Comparison of ENCODE assay signal across 26 cellular contexts in the genomic region with DNA sequence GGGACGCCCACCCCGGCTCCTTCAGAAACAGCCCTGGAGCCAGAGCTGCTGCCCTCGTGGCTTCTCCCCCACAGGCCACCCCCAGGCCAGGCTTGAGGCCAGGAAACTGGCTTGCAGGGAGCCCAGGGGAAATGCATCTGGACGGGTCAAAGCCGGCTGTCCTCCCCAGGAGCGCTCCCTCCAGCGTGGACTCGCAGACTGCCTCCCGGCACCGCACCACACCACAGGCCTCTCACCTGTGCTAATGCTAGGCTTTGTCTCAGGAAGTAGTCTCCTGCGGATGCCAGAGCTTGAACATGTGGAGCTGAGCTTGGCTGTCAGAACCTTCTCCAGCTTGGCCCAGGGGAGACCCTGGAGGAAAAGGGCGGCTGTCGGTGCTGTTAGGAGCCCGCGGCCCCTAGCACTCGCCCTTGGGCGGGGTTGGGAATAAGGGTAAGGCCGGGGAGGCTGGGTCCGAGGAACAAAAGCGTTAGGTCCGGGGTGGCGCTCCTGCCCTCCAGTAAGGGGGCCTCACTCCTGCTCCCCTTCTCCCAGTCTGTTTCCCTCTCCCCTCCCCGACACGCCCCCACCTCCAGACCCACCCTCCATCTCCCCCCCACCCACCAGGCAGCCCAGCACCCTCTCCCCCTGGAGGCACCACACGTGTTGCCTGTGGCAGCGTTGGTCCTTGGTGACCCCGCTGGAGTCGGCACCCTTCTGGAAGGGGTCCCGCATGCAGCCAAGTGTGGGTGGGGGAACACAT. TPM values are rescaled to one million over a fixed set of nuclear protein-coding genes. Genes with fewer than 3 reads are reported as not detected.
DNase-seq lines count a peak whose midpoint lies in the region; ATAC-seq, FAIRE-seq and TF ChIP-seq lines count a peak whose summit lies in the region.
"Had no signal": no experiment of that assay in that cellular context is flagged by ENCODE, and none has a peak within 500 bp of the region (broad histone marks: within the 10 kb centered on the region; RNA-seq: fewer than 3 reads in every experiment).

No MANE protein-coding gene starts in this region.

- no peak for DNase-seq in activated naive CD8-positive, alpha-beta T cell treated with anti-CD3 and anti-CD28 coated beads, Interleukin-2, amount 50 U/mL, for 24 hours
- DNase-seq in activated naive CD8-positive, alpha-beta T cell treated with anti-CD3 and anti-CD28 coated beads for 36 hours, result no peak
- DNase-seq in Panc1 (ENCODE audit: low read depth, low spot score), result no peak
- no peak for DNase-seq in HepG2 (ENCODE audit: low spot score)
- no peak for DNase-seq in aorta
- DNase-seq in activated effector memory CD4-positive, alpha-beta T cell treated with Interleukin-2 at 50 U/mL for 16 hours, result no peak
- DNase-seq in SW 1271 (lab: John Stamatoyannopoulos, UW), result no peak
- DNase-seq in iPS-NIHi11 (ENCODE audit: low spot score), result no peak
- DNase-seq: ACHN; CD4-positive, alpha-beta memory T cell; DND-41; Karpas-422; MV-4-11; NCI-H1105 treated with DMSO at 0.1 percent for 48 hours; NCI-H2029 treated with DMSO at 0.1 percent for 48 hours; NCI-H226; NCI-H510A treated with DMSO at 0.1 percent for 48 hours; NCI-H748 treated with DMSO at 0.1 percent for 48 hours had no signal

- H3K9me3 Mint-ChIP-seq in activated naive CD8-positive, alpha-beta T cell treated with anti-CD3 and anti-CD28 coated beads, Interleukin-2, amount 50 U/mL, for 24 hours, result peaks cover 4% of the 10 kb centered on the region
- H3K9me3 Mint-ChIP-seq in activated naive CD8-positive, alpha-beta T cell treated with anti-CD3 and anti-CD28 coated beads for 36 hours, result no peaks in the 10 kb centered on the region
- H3K9me3 Mint-ChIP-seq: CD4-positive, alpha-beta memory T cell had no signal

- H3K79me2 ChIP-seq in HepG2 (ENCODE audit: insufficient read depth, low read length), result no peaks in the 10 kb centered on the region

- no peak for TF ChIP-seq POLR2A in HepG2 (IDR thresholded peaks at IDR 0.05; ENCODE audit: insufficient read depth in 1 of 2, low read depth in 2 of 2, low read length in 2 of 2)

- H3K9me3 ChIP-seq in Panc1 (ENCODE audit: control insufficient read depth, insufficient read depth, low read depth, low read length) (no peaks in the 10 kb centered on the region), HepG2 (ENCODE audit: low read length) (no peaks in the 10 kb centered on the region), aorta (ENCODE audit: control insufficient read depth, low read length) (no peaks in the 10 kb centered on the region)
- H3K9me3 ChIP-seq: BLaER1 treated with 17β-estradiol and CSF1 and Interleukin-3, amounts not matched to agents 10 nM and 100 nM had no signal

- no peaks in the 10 kb centered on the region for H3K36me3 ChIP-seq in Panc1 (ENCODE audit: control insufficient read depth, insufficient read depth, low read length)
- H3K36me3 ChIP-seq in HepG2 (replicated peaks in 1 of 2; ENCODE audit: control insufficient read depth in 1 of 2, insufficient read depth in 2 of 2, low read length in 2 of 2), result no peaks in the 10 kb centered on the region
- H3K36me3 ChIP-seq in aorta (ENCODE audit: control insufficient read depth in 1 of 2, insufficient read depth in 2 of 2, low read length in 1 of 2), result no peaks in the 10 kb centered on the region
- H3K36me3 ChIP-seq: BLaER1 treated with 17β-estradiol and CSF1 and Interleukin-3, amounts not matched to agents 10 nM and 100 nM had no signal

- H3K4me3 ChIP-seq in Panc1 (ENCODE audit: low read depth in 2 of 2, low read length in 2 of 2) (no peak overlapping the region), HepG2 (replicated peaks in 1 of 3; ENCODE audit: insufficient read depth in 1 of 3, low read depth in 2 of 3, low read length in 3 of 3) (no peak overlapping the region), aorta (ENCODE audit: low read length in 2 of 2) (no peak overlapping the region)
- H3K4me3 ChIP-seq: BLaER1 treated with 17β-estradiol and CSF1 and Interleukin-3, amounts not matched to agents 10 nM and 100 nM; GM12878; GM23248 had no signal

- TF ChIP-seq RAD21 in HepG2 (CRISPR knock-in tag; IDR thresholded peaks at IDR 0.05), result no peak

- CTCF ChIA-PET in Panc1 (lab: Charles Lee), result no interaction called here
- CTCF ChIA-PET in HepG2 (lab: Yijun Ruan, JAX; ENCODE audit: low intra/inter-chr PET ratio, low total read pairs), result no interaction called here

- WGBS in HepG2 (ENCODE audit: low lambda C conversion rate), result 49% methylated on average over 9 of the region's 29 CpGs
- 69 to 81% methylated on average over 27 to 29 of the region's 29 CpGs for WGBS in aorta, 2 donors

- no peak overlapping the region for H3K27ac Mint-ChIP-seq in activated naive CD8-positive, alpha-beta T cell treated with anti-CD3 and anti-CD28 coated beads, Interleukin-2, amount 50 U/mL, for 24 hours
- H3K27ac Mint-ChIP-seq in activated naive CD8-positive, alpha-beta T cell treated with anti-CD3 and anti-CD28 coated beads for 36 hours, result no peak overlapping the region
- H3K27ac Mint-ChIP-seq: CD4-positive, alpha-beta memory T cell had no signal

- H3K4me3 Mint-ChIP-seq in activated naive CD8-positive, alpha-beta T cell treated with anti-CD3 and anti-CD28 coated beads, Interleukin-2, amount 50 U/mL, for 24 hours, result no peak overlapping the region
- no peak overlapping the region for H3K4me3 Mint-ChIP-seq in activated naive CD8-positive, alpha-beta T cell treated with anti-CD3 and anti-CD28 coated beads for 36 hours
- H3K4me3 Mint-ChIP-seq: CD4-positive, alpha-beta memory T cell had no signal

- POLR2A ChIA-PET in Panc1 (lab: Charles Lee) (no interaction called here), HepG2 (lab: Yijun Ruan, JAX) (no interaction called here)

- no peak overlapping the region for H3K27ac ChIP-seq in Panc1 (ENCODE audit: low read length)
- no peak overlapping the region for H3K27ac ChIP-seq in HepG2 (ENCODE audit: extremely low read length, insufficient read depth, low read length)
- no peak overlapping the region for H3K27ac ChIP-seq in aorta (ENCODE audit: low read depth in 1 of 2, low read length in 2 of 2)
- H3K27ac ChIP-seq: 22Rv1; BLaER1 treated with 17β-estradiol and CSF1 and Interleukin-3, amounts not matched to agents 10 nM and 100 nM; GM23248 had no signal

- H3K27me3 Mint-ChIP-seq in activated naive CD8-positive, alpha-beta T cell treated with anti-CD3 and anti-CD28 coated beads, Interleukin-2, amount 50 U/mL, for 24 hours, result peaks cover 7% of the 10 kb centered on the region
- peaks cover 4% of the 10 kb centered on the region for H3K27me3 Mint-ChIP-seq in activated naive CD8-positive, alpha-beta T cell treated with anti-CD3 and anti-CD28 coated beads for 36 hours

- no peak overlapping the region for H3K4me2 ChIP-seq in HepG2 (ENCODE audit: low read depth, low read length)
- H3K4me2 ChIP-seq: BLaER1 treated with 17β-estradiol and CSF1 and Interleukin-3, amounts not matched to agents 10 nM and 100 nM had no signal

- H3K4me1 ChIP-seq in Panc1 (ENCODE audit: control insufficient read depth, insufficient read depth, low read length), result no peaks in the 10 kb centered on the region
- no peaks in the 10 kb centered on the region for H3K4me1 ChIP-seq in HepG2 (ENCODE audit: insufficient read depth, low read length)
- H3K4me1 ChIP-seq in aorta (ENCODE audit: control insufficient read depth in 1 of 2, insufficient read depth in 2 of 2, low read length in 2 of 2), result no peaks in the 10 kb centered on the region
- H3K4me1 ChIP-seq: BLaER1 treated with 17β-estradiol and CSF1 and Interleukin-3, amounts not matched to agents 10 nM and 100 nM had no signal

- no peaks in the 10 kb centered on the region for H3K4me1 Mint-ChIP-seq in activated naive CD8-positive, alpha-beta T cell treated with anti-CD3 and anti-CD28 coated beads, Interleukin-2, amount 50 U/mL, for 24 hours
- no peaks in the 10 kb centered on the region for H3K4me1 Mint-ChIP-seq in activated naive CD8-positive, alpha-beta T cell treated with anti-CD3 and anti-CD28 coated beads for 36 hours
- H3K4me1 Mint-ChIP-seq: CD4-positive, alpha-beta memory T cell; IgD-negative memory B cell had no signal

- no peak for TF ChIP-seq EP300 in HepG2 (IDR thresholded peaks at IDR 0.05; ENCODE audit: low read depth in 2 of 2, low read length in 2 of 2)
- no peak for TF ChIP-seq EP300 in HepG2 (CRISPR knock-in tag; IDR thresholded peaks at IDR 0.05; ENCODE audit: borderline replicate concordance)

- FAIRE-seq in HepG2 (lab: Jason Lieb, UNC), result no peak
- FAIRE-seq: GM12878, HTR-8/SVneo had no signal

- no TSS peak for BruUV-seq in Panc1 (replicated peaks; lab: Mats Ljungman, UMichigan)
- BruUV-seq in HepG2 (replicated peaks; lab: Mats Ljungman, UMichigan), result no TSS peak

- intact Hi-C loops in Panc1 (cut with micrococcal nuclease; ENCODE audit: unreplicated experiment), result no loop called here
- intact Hi-C loops in HepG2 (cut with micrococcal nuclease; ENCODE audit: unreplicated experiment), result no loop called here
- intact Hi-C loops in aorta (cut with DNase I), result no loop called here

- ATAC-seq in activated naive CD8-positive, alpha-beta T cell treated with anti-CD3 and anti-CD28 coated beads, Interleukin-2, amount 50 U/mL, for 24 hours, result peak; percentile 33
- ATAC-seq in Panc1 (peak; percentile 31), HepG2 (peak; percentile 47), aorta (ENCODE audit: low FRiP score) (peak; percentile 15)
- ATAC-seq: GM12878 had no signal

- no peak for TF ChIP-seq CTCF in Panc1 (IDR thresholded peaks at IDR 0.05)
- TF ChIP-seq CTCF in HepG2 (CRISPR knock-in tag; IDR thresholded peaks at IDR 0.05), result no peak

- no peak overlapping the region for H3K9ac ChIP-seq in HepG2 (ENCODE audit: insufficient read depth, low read depth, low read length)
- H3K9ac ChIP-seq: BLaER1 treated with 17β-estradiol and CSF1 and Interleukin-3, amounts not matched to agents 10 nM and 100 nM; GM23248 had no signal

- no peaks in the 10 kb centered on the region for H4K20me1 ChIP-seq in HepG2 (ENCODE audit: insufficient read depth, low read length)
- H4K20me1 ChIP-seq: BLaER1 treated with 17β-estradiol and CSF1 and Interleukin-3, amounts not matched to agents 10 nM and 100 nM had no signal

- H2AFZ ChIP-seq in HepG2 (ENCODE audit: low read length), result no peak overlapping the region
- H2AFZ ChIP-seq: GM23248 had no signal

- H3K27me3 ChIP-seq in Panc1 (ENCODE audit: control insufficient read depth, insufficient read depth, low read length) (peaks cover 13% of the 10 kb centered on the region), HepG2 (ENCODE audit: control insufficient read depth in 1 of 2, insufficient read depth in 2 of 2, low read length in 2 of 2) (peaks cover 0 to 12% of the 10 kb centered on the region in 2 experiments; a peak in 1 of 5 replicates), aorta (ENCODE audit: control insufficient read depth in 1 of 2, insufficient read depth in 2 of 2, low read length in 1 of 2) (no peaks in the 10 kb centered on the region)
- H3K27me3 ChIP-seq: BLaER1 treated with 17β-estradiol and CSF1 and Interleukin-3, amounts not matched to agents 10 nM and 100 nM had no signal

- in situ Hi-C loops in Panc1 (cut with HindIII; ENCODE audit: low pct_unique_long_range_greater_than_20kb, low sequenced_read_pairs) (no loop called here), HepG2 (cut with HindIII; ENCODE audit: extremely low pct_ligation_motif_present, low pct_unique_long_range_greater_than_20kb) (no loop called here)

- no peaks in the 10 kb centered on the region for H3K36me3 Mint-ChIP-seq in activated naive CD8-positive, alpha-beta T cell treated with anti-CD3 and anti-CD28 coated beads, Interleukin-2, amount 50 U/mL, for 24 hours (ENCODE audit: low read depth)
- H3K36me3 Mint-ChIP-seq in activated naive CD8-positive, alpha-beta T cell treated with anti-CD3 and anti-CD28 coated beads for 36 hours, result no peaks in the 10 kb centered on the region
- H3K36me3 Mint-ChIP-seq: CD4-positive, alpha-beta memory T cell; IgD-negative memory B cell had no signal

RNA-seq across cellular contexts. Expression of a gene that starts 21.6 kb away (rescaled TPM):
- total RNA-seq in activated naive CD8-positive, alpha-beta T cell treated with anti-CD3 and anti-CD28 coated beads for 36 hours, result not detected
- total RNA-seq in Panc1 (2021; ENCODE audit: unreplicated experiment) (0.15 TPM), HepG2 (2016; rRNA removed; fragmentation: Illumina TruSeq; extraction: Trizol) (not detected in 2 replicates), aorta (not detected)
- polyA plus RNA-seq in Panc1 (2012; ENCODE audit: insufficient read length), result not detected
- not detected in 2 replicates for total RNA-seq in HepG2 (2016; cell fraction: cytosol; rRNA removed; fragmentation: Illumina TruSeq; extraction: Trizol; ENCODE audit: low read depth)
- total RNA-seq in HepG2 (2016; cell fraction: insoluble cytoplasmic fraction; rRNA removed; fragmentation: Illumina TruSeq; extraction: Trizol), result not detected in 2 replicates
- not detected in 2 replicates for total RNA-seq in HepG2 (2016; cell fraction: membrane; rRNA removed; fragmentation: Illumina TruSeq; extraction: Trizol)
- not detected in 2 replicates for total RNA-seq in HepG2 (2016; cell fraction: nucleus; rRNA removed; fragmentation: Illumina TruSeq; extraction: Trizol)
- polyA plus RNA-seq in HepG2 (2011; rRNA removed) (not detected in 2 replicates), aorta (not detected)
- not detected in 2 replicates for polyA plus RNA-seq in HepG2 (2011; cell fraction: cytosol; rRNA removed)
- not detected in 2 replicates for polyA plus RNA-seq in HepG2 (2011; cell fraction: nucleus; rRNA removed)
- polyA plus RNA-seq in HepG2 (2012), result not detected in 2 replicates
- polyA plus RNA-seq in HepG2 (2016; cell fraction: cytosol; fragmentation: Illumina TruSeq; extraction: Trizol; ENCODE audit: low read depth), result not detected in 2 replicates
- not detected in 2 replicates for polyA plus RNA-seq in HepG2 (2016; cell fraction: insoluble cytoplasmic fraction; fragmentation: Illumina TruSeq; extraction: Trizol; ENCODE audit: low read depth)
- not detected in 2 replicates for polyA plus RNA-seq in HepG2 (2016; cell fraction: membrane; fragmentation: Illumina TruSeq; extraction: Trizol; ENCODE audit: low read depth)
- polyA plus RNA-seq in HepG2 (2016; cell fraction: nucleus; fragmentation: Illumina TruSeq; extraction: Trizol; ENCODE audit: insufficient read depth, low read depth), result not detected in 2 replicates
- polyA minus RNA-seq in HepG2 (2011; rRNA and poly(A)+ RNA removed; ENCODE audit: low replicate concordance), result not detected in 2 replicates
- polyA minus RNA-seq in HepG2 (2011; cell fraction: cytosol; rRNA and poly(A)+ RNA removed), result not detected in 2 replicates
- not detected in 2 replicates for polyA minus RNA-seq in HepG2 (2011; cell fraction: nucleus; rRNA and poly(A)+ RNA removed)
- total RNA-seq: CD4-positive, alpha-beta memory T cell; GM12878; GM23248; M059J; SK-MEL-5 had no signal
- polyA plus RNA-seq: CD4-positive, alpha-beta memory T cell; GM12878; IgD-negative memory B cell had no signal
